In genomic region chr1:183096351-183096750, GRCh38 we compare ENCODE assay signal across 29 cellular contexts.
DNase-seq lines count a peak whose midpoint lies in the region; ATAC-seq and TF ChIP-seq lines count a peak whose summit lies in the region.
"Had no signal": no experiment of that assay in that cellular context is flagged by ENCODE, and none has a peak within 500 bp of the region (broad histone marks: within the 10 kb centered on the region; RNA-seq: fewer than 3 reads in every experiment).

No MANE protein-coding gene starts in this region.

- H3K27ac ChIP-seq in mucosa of rectum (ENCODE audit: low read depth in 2 of 2, low read length in 2 of 2): peak overlapping the region; percentile 17 to 45
- peak overlapping the region; percentile 86 for H3K27ac ChIP-seq in smooth muscle cell (ENCODE audit: low read depth)
- H3K27ac ChIP-seq in MM.1S (ENCODE audit: low read length): no peak overlapping the region
- H3K27ac ChIP-seq: cardiac muscle cell, HL-60, prostate gland, SJSA1 had no signal

- DNase-seq in COLO829 (ENCODE audit: low spot score): peak; percentile 58
- no peak for DNase-seq in chondrocyte (ENCODE audit: low spot score)
- DNase-seq in smooth muscle cell (lab: John Stamatoyannopoulos, UW; ENCODE audit: unreplicated experiment): no peak
- no peak for DNase-seq in NCI-H1694 (lab: John Stamatoyannopoulos, UW)
- DNase-seq in GOT3 (lab: John Stamatoyannopoulos, UW): no peak
- DNase-seq in MM.1S: no peak
- DNase-seq: ACHN; activated CD4-positive, alpha-beta memory T cell treated with anti-CD3 and anti-CD28 coated beads, Interleukin-2, amount 10 ng/mL, durations not matched to agents 7 days and 5 days; anterior cingulate cortex; COR-L47; DMS53; GDM1; glutamatergic neuron; Karpas-422; kidney glomerular epithelial cell; NCI-H1436; NCI-H446 treated with DMSO at 0.1 percent for 48 hours; NCI-H82; trophoblast cell had no signal

- 93% methylated on average over 2 of the region's 2 CpGs for WGBS in smooth muscle cell (ENCODE audit: low lambda C conversion rate)

- H4K20me1 ChIP-seq in smooth muscle cell (ENCODE audit: low read depth): peaks cover 51% of the 10 kb centered on the region
- no peaks in the 10 kb centered on the region for H4K20me1 ChIP-seq in MM.1S (ENCODE audit: insufficient read depth, low read length)

- H3K9me3 ChIP-seq in mucosa of rectum (ENCODE audit: control insufficient read depth in 2 of 2, low read length in 2 of 2) (no peaks in the 10 kb centered on the region), smooth muscle cell (replicated peaks; ENCODE audit: low read depth) (no peaks in the 10 kb centered on the region), MM.1S (replicated peaks; ENCODE audit: insufficient read depth, low read length) (no peaks in the 10 kb centered on the region)
- H3K9me3 ChIP-seq: prostate gland, SJSA1 had no signal

- TF ChIP-seq CTCF in chondrocyte (IDR thresholded peaks at IDR 0.05): no peak
- no peak for TF ChIP-seq CTCF in smooth muscle cell (IDR thresholded peaks at IDR 0.05; ENCODE audit: borderline replicate concordance, insufficient read depth, poor library complexity, severe bottlenecking)
- no peak for TF ChIP-seq CTCF in MM.1S (IDR thresholded peaks at IDR 0.05; ENCODE audit: low read length)

- H3K4me2 ChIP-seq in smooth muscle cell: peak overlapping the region; percentile 72
- no peak overlapping the region for H3K4me2 ChIP-seq in MM.1S (ENCODE audit: low read depth, low read length)

- H3K36me3 Mint-ChIP-seq in chondrocyte (ENCODE audit: low read depth): peaks cover 2% of the 10 kb centered on the region
- H3K36me3 Mint-ChIP-seq: activated naive CD4-positive, alpha-beta T cell treated with anti-CD3 and anti-CD28 coated beads, Interleukin-2, amount 50 U/mL, for 72 hours had no signal

- H3K79me2 ChIP-seq in smooth muscle cell (ENCODE audit: low read depth) (peaks cover 71% of the 10 kb centered on the region), MM.1S (ENCODE audit: low read length) (no peaks in the 10 kb centered on the region)

- no peak overlapping the region for H3K9ac ChIP-seq in mucosa of rectum (ENCODE audit: low read depth in 1 of 2, low read length in 2 of 2)
- no peak overlapping the region for H3K9ac ChIP-seq in smooth muscle cell (ENCODE audit: low read depth)
- H3K9ac ChIP-seq in MM.1S (ENCODE audit: low read length): no peak overlapping the region

- peaks cover 27% of the 10 kb centered on the region for H3F3A ChIP-seq in smooth muscle cell (ENCODE audit: low read depth)
- H3F3A ChIP-seq in MM.1S (ENCODE audit: insufficient read depth, low read length): no peaks in the 10 kb centered on the region

- no peaks in the 10 kb centered on the region for H3K36me3 ChIP-seq in mucosa of rectum (ENCODE audit: control insufficient read depth in 2 of 2, insufficient read depth in 2 of 2, low read length in 2 of 2)
- H3K36me3 ChIP-seq in smooth muscle cell (ENCODE audit: low read depth): no peaks in the 10 kb centered on the region
- no peaks in the 10 kb centered on the region for H3K36me3 ChIP-seq in MM.1S (replicated peaks; ENCODE audit: insufficient read depth, low read length)
- H3K36me3 ChIP-seq: cardiac muscle cell, prostate gland had no signal

- H3K4me1 ChIP-seq in mucosa of rectum (ENCODE audit: control insufficient read depth in 2 of 2, insufficient read depth in 2 of 2, low read length in 2 of 2) (peaks cover 0 to 12% of the 10 kb centered on the region in 2 donors), smooth muscle cell (ENCODE audit: low read depth) (peaks cover 47% of the 10 kb centered on the region), MM.1S (ENCODE audit: low read length) (no peaks in the 10 kb centered on the region)
- H3K4me1 ChIP-seq: prostate gland had no signal

- peaks cover 36% of the 10 kb centered on the region for H3K4me1 Mint-ChIP-seq in chondrocyte (ENCODE audit: low read depth)
- H3K4me1 Mint-ChIP-seq: activated CD4-positive, alpha-beta memory T cell treated with anti-CD3 and anti-CD28 coated beads, Interleukin-2, amount 10 ng/mL, durations not matched to agents 7 days and 5 days; activated T-helper 17 cell treated with anti-CD3 and anti-CD28 coated beads, Interleukin-2, amount 50 U/mL, for 72 hours had no signal

- ATAC-seq in HG03342 (IDR thresholded peaks at IDR 0.05; ENCODE audit: unreplicated experiment): no peak
- ATAC-seq: activated naive CD4-positive, alpha-beta T cell treated with anti-CD3 and anti-CD28 coated beads, Interleukin-2, amount 50 U/mL, for 72 hours; activated T-helper 17 cell treated with anti-CD3 and anti-CD28 coated beads, Interleukin-2, amount 50 U/mL, for 72 hours had no signal

- H3K4me3 ChIP-seq in mucosa of rectum (ENCODE audit: low read length in 2 of 2): no peak overlapping the region
- H3K4me3 ChIP-seq in smooth muscle cell: no peak overlapping the region
- H3K4me3 ChIP-seq in MM.1S (ENCODE audit: low read length): no peak overlapping the region
- H3K4me3 ChIP-seq: cardiac muscle cell, prostate gland, SJSA1, skin epidermis had no signal

- H3K9me2 ChIP-seq in MM.1S (replicated peaks; ENCODE audit: insufficient read depth, low read length): no peaks in the 10 kb centered on the region

- H3K4me3 Mint-ChIP-seq in chondrocyte (ENCODE audit: unreplicated experiment): no peak overlapping the region
- H3K4me3 Mint-ChIP-seq: activated CD4-positive, alpha-beta memory T cell treated with anti-CD3 and anti-CD28 coated beads, Interleukin-2, amount 10 ng/mL, durations not matched to agents 7 days and 5 days; activated T-helper 17 cell treated with anti-CD3 and anti-CD28 coated beads, Interleukin-2, amount 50 U/mL, for 72 hours; stimulated activated naive CD8-positive, alpha-beta T cell treated with anti-CD3 and anti-CD28 coated beads, Interleukin-15, Interleukin-2, amounts not matched to agents 100 ng/mL and 50 ng/mL, for 24 hours had no signal

- H3K27ac Mint-ChIP-seq in chondrocyte (ENCODE audit: unreplicated experiment): peak overlapping the region; percentile 61
- H3K27ac Mint-ChIP-seq: activated CD4-positive, alpha-beta memory T cell treated with anti-CD3 and anti-CD28 coated beads, Interleukin-2, amount 10 ng/mL, durations not matched to agents 7 days and 5 days; activated naive CD4-positive, alpha-beta T cell treated with anti-CD3 and anti-CD28 coated beads, Interleukin-2, amount 50 U/mL, for 72 hours; activated T-helper 17 cell treated with anti-CD3 and anti-CD28 coated beads, Interleukin-2, amount 50 U/mL, for 72 hours; stimulated activated naive CD8-positive, alpha-beta T cell treated with anti-CD3 and anti-CD28 coated beads, Interleukin-15, Interleukin-2, amounts not matched to agents 100 ng/mL and 50 ng/mL, for 24 hours had no signal

- H3K27me3 ChIP-seq in mucosa of rectum (ENCODE audit: control insufficient read depth in 2 of 2, insufficient read depth in 2 of 2, low read length in 2 of 2): no peaks in the 10 kb centered on the region
- no peaks in the 10 kb centered on the region for H3K27me3 ChIP-seq in smooth muscle cell (ENCODE audit: low read depth)
- H3K27me3 ChIP-seq in MM.1S (replicated peaks; ENCODE audit: insufficient read depth, low read length): no peaks in the 10 kb centered on the region
- H3K27me3 ChIP-seq: cardiac muscle cell, SJSA1 had no signal

- no peaks in the 10 kb centered on the region for H3K27me3 Mint-ChIP-seq in chondrocyte (ENCODE audit: low read depth)

- H2AFZ ChIP-seq in smooth muscle cell (ENCODE audit: low read depth) (no peak overlapping the region), MM.1S (ENCODE audit: low read length) (no peak overlapping the region)

- H3K9me3 Mint-ChIP-seq in chondrocyte (ENCODE audit: low read depth): no peaks in the 10 kb centered on the region
- H3K9me3 Mint-ChIP-seq: activated CD4-positive, alpha-beta memory T cell treated with anti-CD3 and anti-CD28 coated beads, Interleukin-2, amount 10 ng/mL, durations not matched to agents 7 days and 5 days; activated naive CD4-positive, alpha-beta T cell treated with anti-CD3 and anti-CD28 coated beads, Interleukin-2, amount 50 U/mL, for 72 hours; activated T-helper 17 cell treated with anti-CD3 and anti-CD28 coated beads, Interleukin-2, amount 50 U/mL, for 72 hours; stimulated activated naive CD8-positive, alpha-beta T cell treated with anti-CD3 and anti-CD28 coated beads, Interleukin-15, Interleukin-2, amounts not matched to agents 100 ng/mL and 50 ng/mL, for 24 hours had no signal
